23 cellular contexts compared by ENCODE assay signal in genomic region chr1:37017737-37018136, GRCh38. TPM values are rescaled to one million over a fixed set of nuclear protein-coding genes. Genes with fewer than 3 reads are reported as not detected.
"Had no signal": no experiment of that assay in that cellular context is flagged by ENCODE, and none has a peak within 500 bp of the region (broad histone marks: within the 10 kb centered on the region; RNA-seq: fewer than 3 reads in every experiment).

No MANE protein-coding gene starts in this region.

- H3K9me3 ChIP-seq: esophagus squamous epithelium, gastroesophageal sphincter, pancreas, psoas muscle, right atrium auricular region, tibial artery had no signal

- H3K4me1 ChIP-seq: esophagus squamous epithelium, gastroesophageal sphincter, pancreas, psoas muscle, right atrium auricular region, tibial artery had no signal

- H3K4me1 Mint-ChIP-seq: activated CD4-positive, alpha-beta memory T cell treated with anti-CD3 and anti-CD28 coated beads, Interleukin-2, amount 10 ng/mL, durations not matched to agents 7 days and 5 days; activated CD4-positive, alpha-beta T cell treated with anti-CD3 and anti-CD28 coated beads, Interleukin-2, amount 10 ng/mL, durations not matched to agents 24 days and 14 days; activated naive CD8-positive, alpha-beta T cell treated with anti-CD3 and anti-CD28 coated beads, Interleukin-2, amount 50 U/mL, for 24 hours; memory B cell; nephron had no signal

- H3K4me3 ChIP-seq: coronary artery, esophagus squamous epithelium, gastroesophageal sphincter, pancreas, psoas muscle, right atrium auricular region, skin epidermis, tibial artery had no signal

- H3K36me3 ChIP-seq: esophagus squamous epithelium, gastroesophageal sphincter, pancreas, right atrium auricular region, tibial artery had no signal

- FAIRE-seq: keratinocyte, pancreas had no signal

- H3K9me3 Mint-ChIP-seq: activated CD4-positive, alpha-beta memory T cell treated with anti-CD3 and anti-CD28 coated beads, Interleukin-2, amount 10 ng/mL, durations not matched to agents 7 days and 5 days; activated CD4-positive, alpha-beta T cell treated with anti-CD3 and anti-CD28 coated beads, Interleukin-2, amount 10 ng/mL, durations not matched to agents 24 days and 14 days; activated naive CD8-positive, alpha-beta T cell treated with anti-CD3 and anti-CD28 coated beads, Interleukin-2, amount 50 U/mL, for 24 hours; activated T-helper 1 cell treated with anti-CD3 and anti-CD28 coated beads, Interleukin-12 subunit alpha, Interleukin-12 subunit beta, Interleukin-2, Interleukin-4 antibody, amounts not matched to agents 30 ng/mL and 10 ng/mL and 1 ng/mL, durations not matched to agents 14 hours and 24 hours and 36 hours; nephron; stimulated activated naive CD8-positive, alpha-beta T cell treated with anti-CD3 and anti-CD28 coated beads, Interleukin-15, Interleukin-2, amounts not matched to agents 100 ng/mL and 50 ng/mL, for 24 hours had no signal

- DNase-seq: activated CD4-positive, alpha-beta memory T cell treated with anti-CD3 and anti-CD28 coated beads, Interleukin-2, amount 10 ng/mL, durations not matched to agents 7 days and 5 days; activated CD4-positive, alpha-beta T cell treated with anti-CD3 and anti-CD28 coated beads, Interleukin-2, amount 10 ng/mL, durations not matched to agents 24 days and 14 days; activated gamma-delta T cell; activated naive CD4-positive, alpha-beta T cell treated with anti-CD3 and anti-CD28 coated beads, Interleukin-2, amount 50 U/mL, for 16 hours; activated naive CD8-positive, alpha-beta T cell treated with anti-CD3 and anti-CD28 coated beads, Interleukin-2, amount 50 U/mL, for 24 hours; cerebellar nuclear complex; esophagus squamous epithelium; head of caudate nucleus; left colon; pancreas; psoas muscle; stimulated activated CD4-positive, alpha-beta T cell treated with anti-CD3 and anti-CD28 coated beads, Interleukin-1b, Interleukin-23, amount 100 ng/mL, for 48 hours; T-helper 9 cell; tibial artery had no signal

- H3K27ac Mint-ChIP-seq: activated CD4-positive, alpha-beta memory T cell treated with anti-CD3 and anti-CD28 coated beads, Interleukin-2, amount 10 ng/mL, durations not matched to agents 7 days and 5 days; activated CD4-positive, alpha-beta T cell treated with anti-CD3 and anti-CD28 coated beads, Interleukin-2, amount 10 ng/mL, durations not matched to agents 24 days and 14 days; activated naive CD8-positive, alpha-beta T cell treated with anti-CD3 and anti-CD28 coated beads, Interleukin-2, amount 50 U/mL, for 24 hours; activated T-helper 1 cell treated with anti-CD3 and anti-CD28 coated beads, Interleukin-12 subunit alpha, Interleukin-12 subunit beta, Interleukin-2, Interleukin-4 antibody, amounts not matched to agents 30 ng/mL and 10 ng/mL and 1 ng/mL, durations not matched to agents 14 hours and 24 hours and 36 hours; memory B cell; nephron; stimulated activated naive CD8-positive, alpha-beta T cell treated with anti-CD3 and anti-CD28 coated beads, Interleukin-15, Interleukin-2, amounts not matched to agents 100 ng/mL and 50 ng/mL, for 24 hours had no signal

- H3K27ac ChIP-seq: coronary artery, esophagus squamous epithelium, gastroesophageal sphincter, pancreas, psoas muscle, right atrium auricular region, skin epidermis, tibial artery had no signal

- H3K27me3 ChIP-seq: pancreas, right atrium auricular region had no signal

- H3K4me3 Mint-ChIP-seq: activated CD4-positive, alpha-beta memory T cell treated with anti-CD3 and anti-CD28 coated beads, Interleukin-2, amount 10 ng/mL, durations not matched to agents 7 days and 5 days; activated CD4-positive, alpha-beta T cell treated with anti-CD3 and anti-CD28 coated beads, Interleukin-2, amount 10 ng/mL, durations not matched to agents 24 days and 14 days; activated naive CD8-positive, alpha-beta T cell treated with anti-CD3 and anti-CD28 coated beads, Interleukin-2, amount 50 U/mL, for 24 hours; activated T-helper 1 cell treated with anti-CD3 and anti-CD28 coated beads, Interleukin-12 subunit alpha, Interleukin-12 subunit beta, Interleukin-2, Interleukin-4 antibody, amounts not matched to agents 30 ng/mL and 10 ng/mL and 1 ng/mL, durations not matched to agents 14 hours and 24 hours and 36 hours; memory B cell; nephron; stimulated activated naive CD8-positive, alpha-beta T cell treated with anti-CD3 and anti-CD28 coated beads, Interleukin-15, Interleukin-2, amounts not matched to agents 100 ng/mL and 50 ng/mL, for 24 hours had no signal

- H3K27me3 Mint-ChIP-seq: activated CD4-positive, alpha-beta memory T cell treated with anti-CD3 and anti-CD28 coated beads, Interleukin-2, amount 10 ng/mL, durations not matched to agents 7 days and 5 days; activated CD4-positive, alpha-beta T cell treated with anti-CD3 and anti-CD28 coated beads, Interleukin-2, amount 10 ng/mL, durations not matched to agents 24 days and 14 days had no signal

RNA-seq across cellular contexts. Expression of gene GRIK3, which starts 16.6 kb away (rescaled TPM):
- total RNA-seq: activated CD4-positive, alpha-beta memory T cell treated with anti-CD3 and anti-CD28 coated beads, Interleukin-2, amount 10 ng/mL, durations not matched to agents 7 days and 5 days; activated CD4-positive, alpha-beta T cell treated with anti-CD3 and anti-CD28 coated beads, Interleukin-2, amount 10 ng/mL, durations not matched to agents 24 days and 14 days; activated T-helper 1 cell treated with anti-CD3 and anti-CD28 coated beads, Interleukin-12 subunit alpha, Interleukin-12 subunit beta, Interleukin-2, Interleukin-4 antibody, amounts not matched to agents 30 ng/mL and 10 ng/mL and 1 ng/mL, durations not matched to agents 14 hours and 24 hours and 36 hours had no signal
- polyA plus RNA-seq: keratinocyte had no signal
